8 cellular contexts compared by ENCODE assay signal in the genomic region with DNA sequence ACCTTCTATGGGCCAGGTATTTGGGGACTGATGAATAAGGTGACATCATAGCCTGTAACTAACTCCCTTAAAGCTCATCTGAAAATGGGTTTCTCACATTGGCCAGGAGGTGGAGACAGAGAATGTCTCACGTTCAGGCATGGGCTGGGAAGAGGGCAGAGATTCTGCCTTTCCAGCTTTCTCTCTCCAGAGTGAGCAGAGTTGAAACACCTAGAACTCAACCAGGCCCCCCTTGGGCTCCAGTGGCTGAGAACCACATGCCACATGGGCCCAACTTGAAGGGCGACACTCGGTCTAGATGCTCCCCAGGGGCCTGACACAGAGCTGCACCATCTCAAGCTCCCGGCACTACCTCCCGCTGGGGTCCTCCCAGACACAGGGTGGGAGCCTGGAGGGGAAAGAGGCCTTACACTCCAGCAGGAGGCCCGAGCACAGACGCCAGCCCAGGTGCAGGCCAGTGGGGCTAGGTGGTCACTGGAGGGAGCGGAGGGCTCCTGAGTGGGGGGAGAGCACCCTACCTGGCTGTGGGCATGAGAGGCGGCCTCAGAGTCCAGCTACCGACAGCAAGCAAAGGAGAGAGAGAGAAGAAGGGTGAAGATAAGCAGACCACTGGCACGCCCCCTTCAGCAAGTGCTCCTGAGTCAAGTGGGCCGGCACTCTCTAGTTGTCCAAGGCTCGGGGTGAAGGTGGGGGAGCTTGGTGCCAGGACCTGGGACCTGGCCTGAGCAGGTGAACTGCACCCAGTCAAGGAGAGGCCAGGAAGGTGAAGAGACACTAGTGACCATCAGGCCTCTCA. TPM values are rescaled to one million over a fixed set of nuclear protein-coding genes. Genes with fewer than 3 reads are reported as not detected.
DNase-seq lines count a peak whose midpoint lies in the region; ATAC-seq and TF ChIP-seq lines count a peak whose summit lies in the region.

No MANE protein-coding gene starts in this region.

- H4K20me1 ChIP-seq in fibroblast of lung (ENCODE audit: control insufficient read depth, extremely low read depth, insufficient read depth, low read length): no peaks in the 10 kb centered on the region

- no peak overlapping the region for H3K4me2 ChIP-seq in fibroblast of lung (ENCODE audit: extremely low read depth, insufficient read depth, low read length)

- H3K4me1 ChIP-seq in fibroblast of lung (ENCODE audit: control insufficient read depth, extremely low read depth, insufficient read depth, low read length): no peaks in the 10 kb centered on the region

- H3K4me3 ChIP-seq in WERI-Rb-1 (ENCODE audit: low read depth, low read length) (no peak overlapping the region), fibroblast of lung (replicated peaks in 1 of 4; ENCODE audit: control extremely low read depth in 1 of 4, insufficient read depth in 1 of 4, low read depth in 3 of 4, low read length in 4 of 4) (no peak overlapping the region)

- H3K27me3 ChIP-seq in WERI-Rb-1 (ENCODE audit: insufficient read depth, low read depth, severe bottlenecking) (no peaks in the 10 kb centered on the region), fibroblast of lung (ENCODE audit: control insufficient read depth, insufficient read depth, low read length) (no peaks in the 10 kb centered on the region)

- H3K27ac ChIP-seq in WERI-Rb-1: no peak overlapping the region
- H3K27ac ChIP-seq in fibroblast of lung (ENCODE audit: insufficient read depth, low read length): no peak overlapping the region

- H3K9me3 Mint-ChIP-seq in nephron: no peaks in the 10 kb centered on the region

- DNase-seq in DMS153 (lab: John Stamatoyannopoulos, UW): peak; percentile 24
- peak; percentile 67 for DNase-seq in HCEC 1CT
- peak; percentile 66 for DNase-seq in NCI-H2196 (lab: John Stamatoyannopoulos, UW; ENCODE audit: unreplicated experiment)
- DNase-seq in WERI-Rb-1: peak; percentile 61
- peak; percentile 69 to 84 for DNase-seq in fibroblast of lung (ENCODE audit: low read depth in 2 of 2)

- peaks cover 6% of the 10 kb centered on the region for H3K4me1 Mint-ChIP-seq in nephron

- H3K9me3 ChIP-seq in WERI-Rb-1 (ENCODE audit: severe bottlenecking) (no peaks in the 10 kb centered on the region), fibroblast of lung (ENCODE audit: control insufficient read depth, insufficient read depth, low read depth, low read length) (no peaks in the 10 kb centered on the region)

- TF ChIP-seq CTCF in WERI-Rb-1 (IDR thresholded peaks at IDR 0.05; ENCODE audit: low read depth, low read length) (peak; percentile 80), fibroblast of lung (conservative IDR thresholded peaks at IDR 0.05 in 1 of 2, IDR thresholded peaks at IDR 0.05 in 1 of 2; ENCODE audit: low read depth in 1 of 2, low read length in 2 of 2) (peak; percentile 74 to 87), nephron (IDR thresholded peaks at IDR 0.05; ENCODE audit: unreplicated experiment in 3 of 3) (peak; percentile 70 to 78 (median 71))

- no peak overlapping the region for H3K27ac Mint-ChIP-seq in nephron

- ATAC-seq in HG03280 (IDR thresholded peaks at IDR 0.05; ENCODE audit: unreplicated experiment): no peak
- no peak for ATAC-seq in HG02763 (IDR thresholded peaks at IDR 0.05; ENCODE audit: unreplicated experiment)

- H3K27me3 Mint-ChIP-seq in nephron (ENCODE audit: low read depth): peaks cover 3% of the 10 kb centered on the region

- peaks cover 3% of the 10 kb centered on the region for H3K36me3 Mint-ChIP-seq in nephron (ENCODE audit: low read depth)

- H2AFZ ChIP-seq in fibroblast of lung (ENCODE audit: low read length): no peak overlapping the region

- H3K36me3 ChIP-seq in WERI-Rb-1 (peaks cover 2% of the 10 kb centered on the region; the same call in 1 of the 2 replicates), fibroblast of lung (ENCODE audit: control insufficient read depth, insufficient read depth, low read length) (peaks cover 12% of the 10 kb centered on the region)

- no peak overlapping the region for H3K9ac ChIP-seq in fibroblast of lung (ENCODE audit: insufficient read depth, low read length)

- H3K79me2 ChIP-seq in fibroblast of lung (ENCODE audit: control insufficient read depth, insufficient read depth, low read length): no peaks in the 10 kb centered on the region

- H3K4me3 Mint-ChIP-seq in nephron: no peak overlapping the region

RNA-seq across cellular contexts. Expression of a gene that starts 55.9 kb away (rescaled TPM):
- total RNA-seq in fibroblast of lung: 50.3 and 133 TPM in 2 replicates
- polyA plus RNA-seq in fibroblast of lung: 11.7 and 17.5 TPM in 2 replicates
- 34.5 and 50.8 TPM in 2 replicates for polyA plus RNA-seq in fibroblast of lung (2012)
- polyA minus RNA-seq in fibroblast of lung (ENCODE audit: low replicate concordance): 70.6 and 134 TPM in 2 replicates

Comparison
In these comparisons a context has a peak if more than half of its experiments do, and no peak if none do; other contexts are left out.
1. DNase-seq: peak in every context shown above with its lines; median percentile 76 in fibroblast of lung; 67 in HCEC 1CT; 66 in NCI-H2196; 61 in WERI-Rb-1; 24 in DMS153.